ENCODE assay signal across 23 cellular contexts in the genomic region with DNA sequence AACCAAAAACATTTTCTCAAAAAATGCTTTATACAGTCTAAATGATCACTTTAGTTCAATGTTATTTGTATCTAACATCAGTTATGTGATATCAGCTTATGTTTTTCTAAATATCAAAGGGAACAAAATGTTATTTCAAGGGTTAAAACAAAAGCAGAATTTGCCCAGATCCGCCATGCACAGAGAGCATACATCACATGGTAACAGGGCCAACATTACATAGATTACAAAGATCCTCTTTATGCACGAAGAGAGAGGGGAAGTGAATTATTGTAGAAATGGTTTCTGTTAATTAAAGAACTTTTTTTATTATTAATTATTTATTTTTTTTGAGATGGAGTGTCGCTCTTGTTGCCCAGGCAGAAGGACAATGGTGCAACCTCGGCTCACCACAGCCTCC.
DNase-seq lines count a peak whose midpoint lies in the region; ATAC-seq and TF ChIP-seq lines count a peak whose summit lies in the region.
"Had no signal": no experiment of that assay in that cellular context is flagged by ENCODE, and none has a peak within 500 bp of the region (broad histone marks: within the 10 kb centered on the region; RNA-seq: fewer than 3 reads in every experiment).

No MANE protein-coding gene starts in this region.

- intact Hi-C loops in spleen (cut with DNase I; ENCODE audit: low total_unique reads) = no loop called here

- TF ChIP-seq CTCF in spleen (IDR thresholded peaks at IDR 0.05 in 8 of 11, conservative IDR thresholded peaks at IDR 0.05 in 3 of 11) = no peak

- no peaks in the 10 kb centered on the region for H3K36me3 ChIP-seq in spleen
- H3K36me3 ChIP-seq: BE2C, BLaER1 had no signal

- H3K27me3 ChIP-seq in spleen (replicated peaks in 1 of 7) = no peaks in the 10 kb centered on the region
- H3K27me3 ChIP-seq: BE2C, BLaER1 had no signal

- peaks cover 0 to 6% (median 0%) of the 10 kb centered on the region in 6 donors for H3K4me1 ChIP-seq in spleen
- H3K4me1 ChIP-seq: BE2C, BLaER1 had no signal

- in situ Hi-C loops in SK-MEL-5 (cut with HindIII; ENCODE audit: low pct_unique_long_range_greater_than_20kb, low sequenced_read_pairs) = no loop called here

- H3K27ac ChIP-seq in spleen = no peak overlapping the region
- H3K27ac ChIP-seq: BLaER1 had no signal

- WGBS in spleen, 5 donors = 72 to 79% (median 78%) methylated on average over 4 of the region's 4 CpGs

- no peak for ATAC-seq in GM21529 (IDR thresholded peaks at IDR 0.05; ENCODE audit: unreplicated experiment)
- ATAC-seq in GM19324 (IDR thresholded peaks at IDR 0.05; ENCODE audit: low FRiP score, unreplicated experiment) = no peak
- no peak for ATAC-seq in GM18519 (IDR thresholded peaks at IDR 0.05; ENCODE audit: low FRiP score, unreplicated experiment)
- ATAC-seq: GM12878 had no signal

- peak; percentile 15 for DNase-seq in SK-MEL-5 (ENCODE audit: low read depth, low spot score)
- peak; percentile 73 for DNase-seq in foreskin melanocyte
- DNase-seq in spleen = peak; percentile 12
- no peak for DNase-seq in activated naive CD4-positive, alpha-beta T cell treated with Interleukin-2 at 50 U/mL for 16 hours
- DNase-seq: 8988T; ACHN; BE2C; C1 segment of cervical spinal cord; CD4-positive, alpha-beta memory T cell; CD4-positive, CD25-positive, alpha-beta regulatory T cell; COR-L47; DMS 273 treated with DMSO at 0.1 percent for 48 hours; DMS153; DMS53; DMS79; DND-41; EL; GDM1 had no signal

- no peak overlapping the region for H3K4me3 ChIP-seq in spleen
- H3K4me3 ChIP-seq: BLaER1, GM12878 had no signal

- no peaks in the 10 kb centered on the region for H3K9me3 ChIP-seq in spleen
- H3K9me3 ChIP-seq: BE2C had no signal

- no peak for TF ChIP-seq POLR2A in spleen (IDR thresholded peaks at IDR 0.05)
